28 cellular contexts compared by ENCODE assay signal in genomic region chr13:35648109-35648508, GRCh38.
DNase-seq lines count a peak whose midpoint lies in the region; ATAC-seq and TF ChIP-seq lines count a peak whose summit lies in the region.
"Had no signal": no experiment of that assay in that cellular context is flagged by ENCODE, and none has a peak within 500 bp of the region (broad histone marks: within the 10 kb centered on the region; RNA-seq: fewer than 3 reads in every experiment).

No MANE protein-coding gene starts in this region.

- no peaks in the 10 kb centered on the region for H3K4me1 Mint-ChIP-seq in CD8-positive, alpha-beta T cell (ENCODE audit: low read depth)
- H3K4me1 Mint-ChIP-seq: activated CD8-positive, alpha-beta memory T cell treated with anti-CD3 and anti-CD28 coated beads, Interleukin-2, amount 10 ng/mL, durations not matched to agents 7 days and 5 days; stimulated activated naive B cell treated with anti-CD40 and anti-IgM and Interleukin-4, amounts not matched to agents 10 μg/mL and 1 μg/mL and 100 μg/mL, for 72 hours had no signal

- TF ChIP-seq CTCF in astrocyte of the spinal cord (IDR thresholded peaks at IDR 0.05; ENCODE audit: low read depth, low read length) (no peak), fibroblast of villous mesenchyme (IDR thresholded peaks at IDR 0.05; ENCODE audit: insufficient read depth, low read depth, low read length) (no peak)
- TF ChIP-seq CTCF in CD8-positive, alpha-beta T cell (IDR thresholded peaks at IDR 0.05), result no peak

- POLR2A ChIA-PET in CD8-positive, alpha-beta T cell (lab: Charles Lee), result no interaction called here

- H3K27me3 Mint-ChIP-seq in CD8-positive, alpha-beta T cell (ENCODE audit: low read depth), result no peaks in the 10 kb centered on the region
- H3K27me3 Mint-ChIP-seq: activated CD8-positive, alpha-beta memory T cell treated with anti-CD3 and anti-CD28 coated beads, Interleukin-2, amount 10 ng/mL, durations not matched to agents 7 days and 5 days; dendritic cell treated with granulocyte-macrophage colony-stimulating factor and Interleukin-4, amounts not matched to agents 40 ng/mL and 50 ng/mL, for 4 days; stimulated activated naive B cell treated with anti-CD40 and anti-IgM and Interleukin-4, amounts not matched to agents 10 μg/mL and 1 μg/mL and 100 μg/mL, for 72 hours had no signal

- H3K4me1 ChIP-seq in skeletal muscle satellite cell (ENCODE audit: control insufficient read depth, insufficient read depth, low read length), result no peaks in the 10 kb centered on the region
- no peaks in the 10 kb centered on the region for H3K4me1 ChIP-seq in CD8-positive, alpha-beta T cell (ENCODE audit: insufficient read depth, low read length)
- H3K4me1 ChIP-seq: gastrocnemius medialis, prostate gland had no signal

- H3K9me3 Mint-ChIP-seq in CD8-positive, alpha-beta T cell, result no peaks in the 10 kb centered on the region
- H3K9me3 Mint-ChIP-seq: activated naive CD4-positive, alpha-beta T cell treated with anti-CD3 and anti-CD28 coated beads for 36 hours; activated T-cell treated with anti-CD3 and anti-CD28 coated beads, Interleukin-2, amount 50 U/mL, for 72 hours; dendritic cell treated with granulocyte-macrophage colony-stimulating factor and Interleukin-4, amounts not matched to agents 40 ng/mL and 50 ng/mL, for 4 days had no signal

- no peak overlapping the region for H3K27ac ChIP-seq in CD8-positive, alpha-beta T cell (ENCODE audit: low read depth, low read length)
- H3K27ac ChIP-seq: cardiac muscle cell, gastrocnemius medialis, HL-60, prostate gland, SK-N-MC, testis, WERI-Rb-1 had no signal

- intact Hi-C loops in CD8-positive, alpha-beta T cell (cut with DNase I, micrococcal nuclease), result no loop called here

- in situ Hi-C loops in astrocyte of the spinal cord (cut with HindIII; ENCODE audit: low sequenced_read_pairs), result no loop called here

- H3K4me3 Mint-ChIP-seq in CD8-positive, alpha-beta T cell, result no peak overlapping the region
- H3K4me3 Mint-ChIP-seq: activated CD8-positive, alpha-beta memory T cell treated with anti-CD3 and anti-CD28 coated beads, Interleukin-2, amount 10 ng/mL, durations not matched to agents 7 days and 5 days; activated naive CD4-positive, alpha-beta T cell treated with anti-CD3 and anti-CD28 coated beads for 36 hours; activated T-cell treated with anti-CD3 and anti-CD28 coated beads, Interleukin-2, amount 50 U/mL, for 72 hours; dendritic cell treated with granulocyte-macrophage colony-stimulating factor and Interleukin-4, amounts not matched to agents 40 ng/mL and 50 ng/mL, for 4 days; stimulated activated naive B cell treated with anti-CD40 and anti-IgM and Interleukin-4, amounts not matched to agents 10 μg/mL and 1 μg/mL and 100 μg/mL, for 72 hours had no signal

- H3K4me2 ChIP-seq in skeletal muscle satellite cell (ENCODE audit: low read length), result peak overlapping the region; percentile 37

- H3K27me3 ChIP-seq in skeletal muscle satellite cell (ENCODE audit: control insufficient read depth, insufficient read depth, low read length), result no peaks in the 10 kb centered on the region
- no peaks in the 10 kb centered on the region for H3K27me3 ChIP-seq in CD8-positive, alpha-beta T cell (ENCODE audit: insufficient read depth, low read length)
- H3K27me3 ChIP-seq: cardiac muscle cell, gastrocnemius medialis, testis had no signal

- no peak overlapping the region for H3K4me3 ChIP-seq in astrocyte of the spinal cord (ENCODE audit: low read depth, low read length)
- no peak overlapping the region for H3K4me3 ChIP-seq in fibroblast of villous mesenchyme (ENCODE audit: low read depth, low read length)
- no peak overlapping the region for H3K4me3 ChIP-seq in skeletal muscle satellite cell (ENCODE audit: low read length)
- no peak overlapping the region for H3K4me3 ChIP-seq in CD8-positive, alpha-beta T cell (ENCODE audit: low read depth, low read length)
- H3K4me3 ChIP-seq: cardiac muscle cell, gastrocnemius medialis, prostate gland, SK-N-MC, testis had no signal

- DNase-seq in GM03348 (ENCODE audit: low spot score), result peak; percentile 13
- DNase-seq in astrocyte of the spinal cord (ENCODE audit: low read depth, low spot score), result peak; percentile 48
- peak; percentile 4 for DNase-seq in fibroblast of villous mesenchyme (ENCODE audit: low read depth)
- no peak for DNase-seq in CD8-positive, alpha-beta T cell
- no peak for DNase-seq in ecto neural progenitor cell (ENCODE audit: low spot score)
- DNase-seq: activated CD4-positive, alpha-beta T cell treated with anti-CD3 and anti-CD28 coated beads, Interleukin-2, amount 50 U/mL, for 1 hour; activated CD8-positive, alpha-beta memory T cell treated with anti-CD3 and anti-CD28 coated beads, Interleukin-2, amount 10 ng/mL, durations not matched to agents 7 days and 5 days; activated naive CD4-positive, alpha-beta T cell treated with anti-CD3 and anti-CD28 coated beads for 36 hours; activated T-cell treated with anti-CD3 and anti-CD28 coated beads, Interleukin-2, amount 50 U/mL, for 72 hours; gastrocnemius medialis; kidney; mammary epithelial cell; NCI-H1105; NCI-H2029; NCI-H2227 treated with DMSO at 0.1 percent for 48 hours; small intestine; stimulated activated CD4-positive, alpha-beta T cell treated with anti-CD3 and anti-CD28 coated beads, Interleukin-4, amount 100 ng/mL, for 1 hour; stimulated activated naive B cell treated with anti-CD40 and anti-IgM and Interleukin-4, amounts not matched to agents 10 μg/mL and 1 μg/mL and 100 μg/mL, for 72 hours; testis; WERI-Rb-1 had no signal

- H3K27ac Mint-ChIP-seq in CD8-positive, alpha-beta T cell, result no peak overlapping the region
- H3K27ac Mint-ChIP-seq: activated CD8-positive, alpha-beta memory T cell treated with anti-CD3 and anti-CD28 coated beads, Interleukin-2, amount 10 ng/mL, durations not matched to agents 7 days and 5 days; activated naive CD4-positive, alpha-beta T cell treated with anti-CD3 and anti-CD28 coated beads for 36 hours; activated T-cell treated with anti-CD3 and anti-CD28 coated beads, Interleukin-2, amount 50 U/mL, for 72 hours; dendritic cell treated with granulocyte-macrophage colony-stimulating factor and Interleukin-4, amounts not matched to agents 40 ng/mL and 50 ng/mL, for 4 days; stimulated activated naive B cell treated with anti-CD40 and anti-IgM and Interleukin-4, amounts not matched to agents 10 μg/mL and 1 μg/mL and 100 μg/mL, for 72 hours had no signal

- H3K9ac ChIP-seq in skeletal muscle satellite cell (ENCODE audit: low read depth, low read length), result no peak overlapping the region

- H3K36me3 ChIP-seq in skeletal muscle satellite cell (ENCODE audit: insufficient read depth, low read length), result no peaks in the 10 kb centered on the region
- H3K36me3 ChIP-seq in CD8-positive, alpha-beta T cell (ENCODE audit: insufficient read depth, low read length), result no peaks in the 10 kb centered on the region
- H3K36me3 ChIP-seq: cardiac muscle cell, prostate gland, WERI-Rb-1 had no signal

- H3K9me3 ChIP-seq in skeletal muscle satellite cell (replicated peaks; ENCODE audit: low read length), result no peaks in the 10 kb centered on the region
- no peaks in the 10 kb centered on the region for H3K9me3 ChIP-seq in CD8-positive, alpha-beta T cell (ENCODE audit: low read length)
- H3K9me3 ChIP-seq: gastrocnemius medialis, prostate gland, testis had no signal

- ATAC-seq in HG03354 (IDR thresholded peaks at IDR 0.05; ENCODE audit: poor library complexity, severe bottlenecking, unreplicated experiment), result no peak
- no peak for ATAC-seq in CD8-positive, alpha-beta T cell
- ATAC-seq: activated CD8-positive, alpha-beta memory T cell treated with anti-CD3 and anti-CD28 coated beads, Interleukin-2, amount 10 ng/mL, durations not matched to agents 7 days and 5 days; activated T-cell treated with anti-CD3 and anti-CD28 coated beads, Interleukin-2, amount 50 U/mL, for 72 hours; gastrocnemius medialis; HCT116; stimulated activated naive B cell treated with anti-CD40 and anti-IgM and Interleukin-4, amounts not matched to agents 10 μg/mL and 1 μg/mL and 100 μg/mL, for 72 hours had no signal

- peaks cover 16% of the 10 kb centered on the region for H3K36me3 Mint-ChIP-seq in CD8-positive, alpha-beta T cell
- H3K36me3 Mint-ChIP-seq: activated CD8-positive, alpha-beta memory T cell treated with anti-CD3 and anti-CD28 coated beads, Interleukin-2, amount 10 ng/mL, durations not matched to agents 7 days and 5 days had no signal

- CTCF ChIA-PET in CD8-positive, alpha-beta T cell (lab: Charles Lee), result no interaction called here

Comparison
In these comparisons a context has a peak if more than half of its experiments do, and no peak if none do; other contexts are left out.
1. DNase-seq: peak in GM03348 (single experiment), astrocyte of the spinal cord (single experiment) and fibroblast of villous mesenchyme (single experiment); none in CD8-positive, alpha-beta T cell (0 of 7) and ecto neural progenitor cell (single experiment).